Comparison of ENCODE assay signal across 10 cellular contexts in genomic region chr4:153748378-153748777, GRCh38. TPM values are rescaled to one million over a fixed set of nuclear protein-coding genes. Genes with fewer than 3 reads are reported as not detected.
DNase-seq lines count a peak whose midpoint lies in the region; ATAC-seq and TF ChIP-seq lines count a peak whose summit lies in the region.
"Had no signal": no experiment of that assay in that cellular context is flagged by ENCODE, and none has a peak within 500 bp of the region (broad histone marks: within the 10 kb centered on the region; RNA-seq: fewer than 3 reads in every experiment).

No MANE protein-coding gene starts in this region.

- TF ChIP-seq CTCF in HFF-Myc (IDR thresholded peaks at IDR 0.05; ENCODE audit: low read depth, low read length, missing control alignments), result no peak
- no peak for TF ChIP-seq CTCF in fibroblast of the aortic adventitia (IDR thresholded peaks at IDR 0.05; ENCODE audit: insufficient read depth, low read length)
- TF ChIP-seq CTCF in GM20000 (IDR thresholded peaks at IDR 0.05; ENCODE audit: extremely low read depth, missing control alignments), result no peak

- no peak for ATAC-seq in GM19467 (IDR thresholded peaks at IDR 0.05; ENCODE audit: unreplicated experiment)
- no peak for ATAC-seq in HG02852 (IDR thresholded peaks at IDR 0.05; ENCODE audit: unreplicated experiment)
- ATAC-seq: activated T-cell treated with anti-CD3 and anti-CD28 coated beads, Interleukin-2, amount 50 U/mL, for 4 hours had no signal

- H3K4me3 ChIP-seq in HFF-Myc (replicated peaks; ENCODE audit: low read depth, low read length) (no peak overlapping the region), fibroblast of the aortic adventitia (ENCODE audit: low read depth, low read length) (no peak overlapping the region)

- DNase-seq in HFF-Myc (ENCODE audit: extremely low read depth, low read depth), result peak; percentile 82
- DNase-seq in SW480 (ENCODE audit: low spot score), result peak; percentile 17
- peak; percentile 73 for DNase-seq in fibroblast of the aortic adventitia (ENCODE audit: low read depth)
- DNase-seq in stromal cell of bone marrow (ENCODE audit: low read depth), result peak; percentile 74
- DNase-seq in GM20000 (ENCODE audit: low spot score), result no peak
- DNase-seq: activated T-cell treated with anti-CD3 and anti-CD28 coated beads, Interleukin-2, amount 50 U/mL, for 4 hours; NCI-H446 treated with DMSO at 0.1 percent for 48 hours had no signal

RNA-seq across cellular contexts. Expression of gene RNF175, which starts 11.4 kb away (rescaled TPM):
- total RNA-seq in fibroblast of the aortic adventitia (ENCODE audit: low replicate concordance), result not detected in 2 replicates
- total RNA-seq: T-helper 2 cell treated with Interferon-gamma antibody and Interleukin-4, amounts not matched to agents 100 ng/mL and 5 ng/mL, for 36 hours had no signal

RNA-seq across cellular contexts. Expression of gene SFRP2, which starts 40.5 kb away (rescaled TPM):
- total RNA-seq in fibroblast of the aortic adventitia (ENCODE audit: low replicate concordance), result 0.27 and 1.8 TPM in 2 replicates
- total RNA-seq: T-helper 2 cell treated with Interferon-gamma antibody and Interleukin-4, amounts not matched to agents 100 ng/mL and 5 ng/mL, for 36 hours had no signal
